13 cellular contexts compared by ENCODE assay signal in the genomic region with DNA sequence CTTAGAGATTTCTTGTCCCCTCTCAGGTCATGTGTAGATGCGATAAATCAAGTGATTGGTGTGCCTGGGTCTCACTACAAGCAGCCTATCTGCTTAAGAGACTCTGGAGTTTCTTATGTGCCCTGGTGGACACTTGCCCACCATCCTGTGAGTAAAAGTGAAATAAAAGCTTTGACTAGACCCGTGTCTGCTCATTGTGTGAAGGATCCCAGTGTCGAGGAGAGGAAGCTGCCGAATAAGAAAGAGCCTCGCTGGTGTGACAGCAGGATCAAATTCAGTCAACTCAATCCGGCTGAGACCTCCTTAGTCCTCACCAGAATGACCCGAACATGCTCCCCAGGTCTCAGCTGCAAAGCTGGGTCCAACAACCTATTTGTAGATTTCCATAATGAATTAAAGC. TPM values are rescaled to one million over a fixed set of nuclear protein-coding genes. Genes with fewer than 3 reads are reported as not detected.
DNase-seq lines count a peak whose midpoint lies in the region; ATAC-seq and TF ChIP-seq lines count a peak whose summit lies in the region.
"Had no signal": no experiment of that assay in that cellular context is flagged by ENCODE, and none has a peak within 500 bp of the region (broad histone marks: within the 10 kb centered on the region; RNA-seq: fewer than 3 reads in every experiment).

No MANE protein-coding gene starts in this region.

- H3K27ac Mint-ChIP-seq in stimulated activated naive B cell treated with anti-CD40 and anti-IgM and Interleukin-4, amounts not matched to agents 10 μg/mL and 1 μg/mL and 100 μg/mL, for 72 hours, result peak overlapping the region; percentile 79

- no peaks in the 10 kb centered on the region for H3K9me3 Mint-ChIP-seq in activated T-cell treated with anti-CD3 and anti-CD28 coated beads, Interleukin-2, amount 50 U/mL, for 4 hours
- peaks cover 0 to under 1% of the 10 kb centered on the region in 2 donors for H3K9me3 Mint-ChIP-seq in stimulated activated naive B cell treated with anti-CD40 and anti-IgM and Interleukin-4, amounts not matched to agents 10 μg/mL and 1 μg/mL and 100 μg/mL, for 72 hours

- H3K4me1 ChIP-seq in psoas muscle, result no peaks in the 10 kb centered on the region

- intact Hi-C loops in psoas muscle (cut with DNase I), result no loop called here

- H3K36me3 Mint-ChIP-seq in activated T-cell treated with anti-CD3 and anti-CD28 coated beads, Interleukin-2, amount 50 U/mL, for 4 hours (ENCODE audit: insufficient read depth), result peaks cover 59% of the 10 kb centered on the region
- peaks cover 0 to 2% of the 10 kb centered on the region in 2 donors for H3K36me3 Mint-ChIP-seq in stimulated activated naive B cell treated with anti-CD40 and anti-IgM and Interleukin-4, amounts not matched to agents 10 μg/mL and 1 μg/mL and 100 μg/mL, for 72 hours

- H3K4me1 Mint-ChIP-seq in activated T-cell treated with anti-CD3 and anti-CD28 coated beads, Interleukin-2, amount 50 U/mL, for 4 hours (ENCODE audit: low read depth), result peaks cover 94% of the 10 kb centered on the region
- H3K4me1 Mint-ChIP-seq in stimulated activated naive B cell treated with anti-CD40 and anti-IgM and Interleukin-4, amounts not matched to agents 10 μg/mL and 1 μg/mL and 100 μg/mL, for 72 hours, result peaks cover 20% of the 10 kb centered on the region in 2 donors

- no peak for TF ChIP-seq CTCF in psoas muscle (IDR thresholded peaks at IDR 0.05)

- H3K9me3 ChIP-seq in psoas muscle, result no peaks in the 10 kb centered on the region

- no peaks in the 10 kb centered on the region for H3K36me3 ChIP-seq in psoas muscle (ENCODE audit: insufficient read depth in 1 of 2, low read depth in 1 of 2)

- no peak overlapping the region for H3K27ac ChIP-seq in psoas muscle
- H3K27ac ChIP-seq: dorsolateral prefrontal cortex had no signal

- DNase-seq in activated T-cell treated with anti-CD3 and anti-CD28 coated beads, Interleukin-2, amount 50 U/mL, for 4 hours, result no peak
- DNase-seq in activated T-cell treated with anti-CD3 and anti-CD28 coated beads for 4 hours (no peak), HUDEP-2 (lab: John Stamatoyannopoulos, UW; ENCODE audit: unreplicated experiment in 76 of 76) (no peak), NCI-H2196 (lab: John Stamatoyannopoulos, UW; ENCODE audit: unreplicated experiment) (no peak), psoas muscle (no peak)
- peak; percentile 75 to 76 for DNase-seq in activated T-cell treated with anti-CD3 and anti-CD28 coated beads, Interleukin-2, amount 50 U/mL, for 48 hours
- no peak for DNase-seq in stimulated activated naive B cell treated with anti-CD40 and anti-IgM and Interleukin-4, amounts not matched to agents 10 μg/mL and 1 μg/mL and 100 μg/mL, for 72 hours
- DNase-seq: dorsolateral prefrontal cortex, NCI-H1930 had no signal

- no peaks in the 10 kb centered on the region for H3K27me3 ChIP-seq in psoas muscle (ENCODE audit: insufficient read depth in 3 of 3, low read length in 2 of 3)
- H3K27me3 ChIP-seq: dorsolateral prefrontal cortex had no signal

- peak overlapping the region; percentile 72 for H3K4me3 Mint-ChIP-seq in activated T-cell treated with anti-CD3 and anti-CD28 coated beads, Interleukin-2, amount 50 U/mL, for 4 hours
- H3K4me3 Mint-ChIP-seq in stimulated activated naive B cell treated with anti-CD40 and anti-IgM and Interleukin-4, amounts not matched to agents 10 μg/mL and 1 μg/mL and 100 μg/mL, for 72 hours, result peak overlapping the region in 1 of 2 donors; percentile 25

- no peak overlapping the region for H3K4me3 ChIP-seq in psoas muscle
- H3K4me3 ChIP-seq: dorsolateral prefrontal cortex had no signal

- H3K27me3 Mint-ChIP-seq in activated T-cell treated with anti-CD3 and anti-CD28 coated beads, Interleukin-2, amount 50 U/mL, for 4 hours (ENCODE audit: low read depth), result no peaks in the 10 kb centered on the region
- peaks cover 0 to 4% of the 10 kb centered on the region in 2 donors for H3K27me3 Mint-ChIP-seq in stimulated activated naive B cell treated with anti-CD40 and anti-IgM and Interleukin-4, amounts not matched to agents 10 μg/mL and 1 μg/mL and 100 μg/mL, for 72 hours

- peak; percentile 2 for ATAC-seq in activated T-cell treated with anti-CD3 and anti-CD28 coated beads, Interleukin-2, amount 50 U/mL, for 4 hours
- ATAC-seq in HG03280 (IDR thresholded peaks at IDR 0.05; ENCODE audit: unreplicated experiment) (peak; percentile 13), psoas muscle (no peak)
- peak; percentile 53 to 65 for ATAC-seq in stimulated activated naive B cell treated with anti-CD40 and anti-IgM and Interleukin-4, amounts not matched to agents 10 μg/mL and 1 μg/mL and 100 μg/mL, for 72 hours (replicated peaks)
- ATAC-seq: Panc1 had no signal

- 81 to 84% (median 82%) methylated on average over 7 of the region's 7 CpGs for WGBS in psoas muscle, 3 donors

RNA-seq across cellular contexts. Expression of gene CD2, which starts 14.8 kb away (rescaled TPM):
- 100 to 1,000 TPM; 353 to 393 (median 374) TPM for total RNA-seq in activated T-cell treated with anti-CD3 and anti-CD28 coated beads, Interleukin-2, amount 50 U/mL, for 4 hours
- total RNA-seq in psoas muscle, result under 1 TPM; 0.42 to 0.62 (median 0.53) TPM
- polyA plus RNA-seq in psoas muscle, result under 1 TPM; 0.21 to 0.35 (median 0.21) TPM
- total RNA-seq: G401, lung microvascular endothelial cell had no signal

Comparison
In these comparisons a context has a peak if more than half of its experiments do, and no peak if none do; other contexts are left out.
1. DNase-seq: peak in activated T-cell treated with anti-CD3 and anti-CD28 coated beads, Interleukin-2, amount 50 U/mL, for 48 hours (2 of 2); none in activated T-cell treated with anti-CD3 and anti-CD28 coated beads, Interleukin-2, amount 50 U/mL, for 4 hours (single experiment), activated T-cell treated with anti-CD3 and anti-CD28 coated beads for 4 hours (single experiment), stimulated activated naive B cell treated with anti-CD40 and anti-IgM and Interleukin-4, amounts not matched to agents 10 μg/mL and 1 μg/mL and 100 μg/mL, for 72 hours (single experiment), HUDEP-2 (0 of 76), NCI-H2196 (single experiment) and psoas muscle (0 of 2).
2. ATAC-seq: peak in activated T-cell treated with anti-CD3 and anti-CD28 coated beads, Interleukin-2, amount 50 U/mL, for 4 hours (2 of 2), HG03280 (single experiment) and stimulated activated naive B cell treated with anti-CD40 and anti-IgM and Interleukin-4, amounts not matched to agents 10 μg/mL and 1 μg/mL and 100 μg/mL, for 72 hours (2 of 2); none in psoas muscle (0 of 4).
3. RNA of gene CD2, which starts 14.8 kb away (total RNA-seq): 353 to 393 TPM in activated T-cell treated with anti-CD3 and anti-CD28 coated beads, Interleukin-2, amount 50 U/mL, for 4 hours; 0.42 to 0.62 TPM in psoas muscle; every median in the first group is over 100 times any median in the second.